27 cellular contexts compared by ENCODE assay signal in the genomic region with DNA sequence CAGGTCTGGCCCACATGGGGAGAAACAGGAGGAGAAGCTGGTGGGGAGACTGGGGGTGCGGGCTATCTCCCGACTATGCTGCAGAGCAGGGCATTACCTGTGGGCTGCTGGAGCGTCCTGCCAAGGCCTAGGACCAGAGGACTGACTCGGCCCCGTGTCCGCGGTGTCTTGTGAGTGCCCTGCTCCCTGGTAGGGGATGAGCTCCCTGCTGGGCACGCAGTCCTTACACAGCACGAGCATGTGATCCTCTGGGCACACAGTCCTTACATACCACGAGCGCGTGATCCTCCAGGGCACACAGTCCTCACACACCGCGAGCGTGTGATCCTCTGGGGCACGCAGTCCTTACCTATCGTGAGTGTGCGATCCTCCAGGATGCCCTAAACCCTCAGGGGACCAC. TPM values are rescaled to one million over a fixed set of nuclear protein-coding genes. Genes with fewer than 3 reads are reported as not detected.
DNase-seq lines count a peak whose midpoint lies in the region; ATAC-seq and TF ChIP-seq lines count a peak whose summit lies in the region.
"Had no signal": no experiment of that assay in that cellular context is flagged by ENCODE, and none has a peak within 500 bp of the region (broad histone marks: within the 10 kb centered on the region; RNA-seq: fewer than 3 reads in every experiment).

No MANE protein-coding gene starts in this region.

- H3K4me1 ChIP-seq in breast epithelium (no peaks in the 10 kb centered on the region), neuronal stem cell (ENCODE audit: control insufficient read depth in 2 of 2, insufficient read depth in 1 of 2, low read depth in 1 of 2, low read length in 2 of 2) (peaks cover 2 to 4% of the 10 kb centered on the region in 2 donors), suprapubic skin (no peaks in the 10 kb centered on the region)
- H3K4me1 ChIP-seq: HAP-1, SJCRH30 had no signal

- peak overlapping the region; percentile 34 for H3K23ac ChIP-seq in neuronal stem cell (ENCODE audit: low read depth, low read length, poor library complexity)

- H3K9me3 ChIP-seq in breast epithelium: no peaks in the 10 kb centered on the region
- no peaks in the 10 kb centered on the region for H3K9me3 ChIP-seq in neuronal stem cell (replicated peaks in 1 of 2; ENCODE audit: control insufficient read depth in 2 of 2, insufficient read depth in 1 of 2, low read depth in 1 of 2, low read length in 2 of 2)
- H3K9me3 ChIP-seq in suprapubic skin: no peaks in the 10 kb centered on the region
- H3K9me3 ChIP-seq: HAP-1, SJCRH30 had no signal

- H3K36me3 Mint-ChIP-seq in MCF 10A (ENCODE audit: insufficient read depth, unreplicated experiment): no peaks in the 10 kb centered on the region
- H3K36me3 Mint-ChIP-seq in dendritic cell treated with granulocyte-macrophage colony-stimulating factor and Interleukin-4, amounts not matched to agents 40 ng/mL and 50 ng/mL, for 4 days (ENCODE audit: low read depth): no peaks in the 10 kb centered on the region
- no peaks in the 10 kb centered on the region for H3K36me3 Mint-ChIP-seq in stimulated activated memory B cell treated with anti-CD40 and anti-IgM and Interleukin-4, amounts not matched to agents 10 μg/mL and 1 μg/mL and 100 μg/mL, for 72 hours
- no peaks in the 10 kb centered on the region for H3K36me3 Mint-ChIP-seq in activated naive CD4-positive, alpha-beta T cell treated with anti-CD3 and anti-CD28 coated beads, Interleukin-2, amount 50 U/mL, for 72 hours
- H3K36me3 Mint-ChIP-seq: CD4-positive, CD25-positive, alpha-beta regulatory T cell had no signal

- no peaks in the 10 kb centered on the region for H3K9me3 Mint-ChIP-seq in MCF 10A (ENCODE audit: unreplicated experiment)
- H3K9me3 Mint-ChIP-seq in dendritic cell treated with granulocyte-macrophage colony-stimulating factor and Interleukin-4, amounts not matched to agents 40 ng/mL and 50 ng/mL, for 4 days: no peaks in the 10 kb centered on the region
- no peaks in the 10 kb centered on the region for H3K9me3 Mint-ChIP-seq in stimulated activated memory B cell treated with anti-CD40 and anti-IgM and Interleukin-4, amounts not matched to agents 10 μg/mL and 1 μg/mL and 100 μg/mL, for 72 hours
- no peaks in the 10 kb centered on the region for H3K9me3 Mint-ChIP-seq in activated naive CD4-positive, alpha-beta T cell treated with anti-CD3 and anti-CD28 coated beads, Interleukin-2, amount 50 U/mL, for 72 hours

- H3K4me1 Mint-ChIP-seq in MCF 10A (ENCODE audit: insufficient read depth, unreplicated experiment): peaks cover 7% of the 10 kb centered on the region
- peaks cover 49% of the 10 kb centered on the region for H3K4me1 Mint-ChIP-seq in dendritic cell treated with granulocyte-macrophage colony-stimulating factor and Interleukin-4, amounts not matched to agents 40 ng/mL and 50 ng/mL, for 4 days (ENCODE audit: low read depth)
- no peaks in the 10 kb centered on the region for H3K4me1 Mint-ChIP-seq in stimulated activated memory B cell treated with anti-CD40 and anti-IgM and Interleukin-4, amounts not matched to agents 10 μg/mL and 1 μg/mL and 100 μg/mL, for 72 hours
- H3K4me1 Mint-ChIP-seq: CD4-positive, CD25-positive, alpha-beta regulatory T cell had no signal

- H3K14ac ChIP-seq in neuronal stem cell (ENCODE audit: low read length): no peak overlapping the region

- H3K27me3 ChIP-seq in breast epithelium: no peaks in the 10 kb centered on the region
- H3K27me3 ChIP-seq in neuronal stem cell (ENCODE audit: control insufficient read depth in 3 of 3, insufficient read depth in 3 of 3, low read depth in 1 of 3, low read length in 3 of 3): peaks cover 0 to 37% (median 0%) of the 10 kb centered on the region in 3 experiments
- H3K27me3 ChIP-seq in suprapubic skin: peaks cover 14% of the 10 kb centered on the region

- no peak overlapping the region for H3K27ac ChIP-seq in breast epithelium
- no peak overlapping the region for H3K27ac ChIP-seq in neuronal stem cell (replicated peaks; ENCODE audit: low read length)
- H3K27ac ChIP-seq in suprapubic skin: no peak overlapping the region
- H3K27ac ChIP-seq: GM23248, PC-9, SJCRH30 had no signal

- H3K79me1 ChIP-seq in neuronal stem cell (ENCODE audit: low read depth, low read length): no peaks in the 10 kb centered on the region

- CTCF ChIA-PET in MCF 10A (lab: Yijun Ruan, JAX): interaction anchor here (0.7 to 5.6 kb wide), 7 partner anchors 8 to 922 kb away, joined by 3 to 46 read pairs (median 13); no protein-coding TSS in a partner anchor

- peak overlapping the region; percentile 9 for H2BK120ac ChIP-seq in neuronal stem cell (ENCODE audit: low read depth, low read length)

- peak overlapping the region; percentile 20 for H3K18ac ChIP-seq in neuronal stem cell (ENCODE audit: low read length)

- no peak overlapping the region for H4K8ac ChIP-seq in neuronal stem cell (ENCODE audit: low read depth, low read length)

- peak overlapping the region; percentile 77 for H2BK12ac ChIP-seq in neuronal stem cell (ENCODE audit: low read length)

- BruUV-seq in MCF 10A (replicated peaks; lab: Mats Ljungman, UMichigan): no TSS peak

- WGBS in neuronal stem cell (ENCODE audit: extremely low coverage in 2 of 2, insufficient read length in 2 of 2, insufficient replicate concordance in 1 of 2), 2 donors: no CpG with 5 or more reads among the region's 18 CpGs
- 91% methylated on average over 17 of the region's 18 CpGs for WGBS in suprapubic skin

- POLR2A ChIA-PET in MCF 10A (lab: Yijun Ruan, JAX): no interaction called here

- H2AK5ac ChIP-seq in neuronal stem cell (ENCODE audit: low read depth, low read length): peak overlapping the region; percentile 82

- TF ChIP-seq EP300 in suprapubic skin (IDR thresholded peaks at IDR 0.05): no peak

- ATAC-seq in stimulated activated memory B cell treated with anti-CD40 and anti-IgM and Interleukin-4, amounts not matched to agents 10 μg/mL and 1 μg/mL and 100 μg/mL, for 72 hours: no peak
- ATAC-seq in HG03095 (IDR thresholded peaks at IDR 0.05; ENCODE audit: unreplicated experiment): no peak
- no peak for ATAC-seq in activated naive CD4-positive, alpha-beta T cell treated with anti-CD3 and anti-CD28 coated beads, Interleukin-2, amount 50 U/mL, for 72 hours
- ATAC-seq: Right ventricle myocardium inferior, SK-N-SH treated with all-trans-retinoic acid at 6 μM for 48 hours had no signal

- H3K27ac Mint-ChIP-seq in MCF 10A (ENCODE audit: low read depth, unreplicated experiment): peak overlapping the region; percentile 67
- H3K27ac Mint-ChIP-seq in dendritic cell treated with granulocyte-macrophage colony-stimulating factor and Interleukin-4, amounts not matched to agents 40 ng/mL and 50 ng/mL, for 4 days: peak overlapping the region; percentile 61
- H3K27ac Mint-ChIP-seq in stimulated activated memory B cell treated with anti-CD40 and anti-IgM and Interleukin-4, amounts not matched to agents 10 μg/mL and 1 μg/mL and 100 μg/mL, for 72 hours: peak overlapping the region; percentile 36
- H3K27ac Mint-ChIP-seq in activated naive CD4-positive, alpha-beta T cell treated with anti-CD3 and anti-CD28 coated beads, Interleukin-2, amount 50 U/mL, for 72 hours: peak overlapping the region in 1 of 2 donors; percentile 20
- H3K27ac Mint-ChIP-seq: CD4-positive, CD25-positive, alpha-beta regulatory T cell had no signal

- no peak for TF ChIP-seq POLR2A in breast epithelium (IDR thresholded peaks at IDR 0.05)
- no peak for TF ChIP-seq POLR2A in suprapubic skin (IDR thresholded peaks at IDR 0.05)

- H3K4ac ChIP-seq in neuronal stem cell (ENCODE audit: low read length): no peak overlapping the region

- H3K4me2 ChIP-seq in neuronal stem cell (ENCODE audit: insufficient read depth, low read length, poor library complexity, severe bottlenecking): no peak overlapping the region
- H3K4me2 ChIP-seq: PC-9 had no signal

- TF ChIP-seq CTCF in MCF 10A (IDR thresholded peaks at IDR 0.05; ENCODE audit: unreplicated experiment): no peak
- no peak for TF ChIP-seq CTCF in breast epithelium (IDR thresholded peaks at IDR 0.05)
- TF ChIP-seq CTCF in suprapubic skin (IDR thresholded peaks at IDR 0.05): no peak

- H3K4me3 ChIP-seq in breast epithelium: no peak overlapping the region
- no peak overlapping the region for H3K4me3 ChIP-seq in neuronal stem cell (ENCODE audit: low read length in 2 of 2)
- no peak overlapping the region for H3K4me3 ChIP-seq in suprapubic skin
- H3K4me3 ChIP-seq: GM23248, HAP-1, PC-9 had no signal

- intact Hi-C loops in MCF 10A (cut with micrococcal nuclease): no loop called here
- intact Hi-C loops in breast epithelium (cut with DNase I; ENCODE audit: low total_unique reads): no loop called here
- intact Hi-C loops in dendritic cell treated with granulocyte-macrophage colony-stimulating factor and Interleukin-4, amounts not matched to agents 40 ng/mL and 50 ng/mL, for 4 days (cut with micrococcal nuclease): no loop called here

- peak overlapping the region; percentile 82 for H2AFZ ChIP-seq in neuronal stem cell (ENCODE audit: low read length)
- H2AFZ ChIP-seq: GM23248, PC-9 had no signal

- H2BK5ac ChIP-seq in neuronal stem cell (ENCODE audit: low read length): peak overlapping the region; percentile 39

- DNase-seq in MCF 10A (ENCODE audit: unreplicated experiment) (no peak), breast epithelium (ENCODE audit: low spot score in 2 of 2) (no peak), neuronal stem cell (ENCODE audit: low spot score) (no peak), suprapubic skin (ENCODE audit: low spot score in 2 of 2) (no peak)
- no peak for DNase-seq in activated naive CD4-positive, alpha-beta T cell treated with anti-CD3 and anti-CD28 coated beads, Interleukin-2, amount 50 U/mL, for 72 hours (ENCODE audit: low spot score in 2 of 2)
- DNase-seq: DMS153, GM23248, Kasumi-1, NCI-H1105 treated with DMSO at 0.1 percent for 48 hours, NCI-H146, NCI-H1930, NCI-H2107, NCI-H524, NCI-H748 treated with DMSO at 0.1 percent for 48 hours, PC-9 had no signal

- peak overlapping the region; percentile 91 for H2BK15ac ChIP-seq in neuronal stem cell (ENCODE audit: low read length)

- no peaks in the 10 kb centered on the region for H3K27me3 Mint-ChIP-seq in MCF 10A (ENCODE audit: insufficient read depth, unreplicated experiment)
- no peaks in the 10 kb centered on the region for H3K27me3 Mint-ChIP-seq in dendritic cell treated with granulocyte-macrophage colony-stimulating factor and Interleukin-4, amounts not matched to agents 40 ng/mL and 50 ng/mL, for 4 days
- peaks cover 21% of the 10 kb centered on the region for H3K27me3 Mint-ChIP-seq in stimulated activated memory B cell treated with anti-CD40 and anti-IgM and Interleukin-4, amounts not matched to agents 10 μg/mL and 1 μg/mL and 100 μg/mL, for 72 hours
- H3K27me3 Mint-ChIP-seq: CD4-positive, CD25-positive, alpha-beta regulatory T cell had no signal

- no peak overlapping the region for H3K4me3 Mint-ChIP-seq in MCF 10A (ENCODE audit: unreplicated experiment)
- H3K4me3 Mint-ChIP-seq in dendritic cell treated with granulocyte-macrophage colony-stimulating factor and Interleukin-4, amounts not matched to agents 40 ng/mL and 50 ng/mL, for 4 days: no peak overlapping the region
- H3K4me3 Mint-ChIP-seq in stimulated activated memory B cell treated with anti-CD40 and anti-IgM and Interleukin-4, amounts not matched to agents 10 μg/mL and 1 μg/mL and 100 μg/mL, for 72 hours: no peak overlapping the region
- H3K4me3 Mint-ChIP-seq: CD4-positive, CD25-positive, alpha-beta regulatory T cell had no signal

- peak overlapping the region; percentile 9 for H3K9ac ChIP-seq in neuronal stem cell (ENCODE audit: low read depth, low read length, poor library complexity)
- H3K9ac ChIP-seq: GM23248 had no signal

- H3K36me3 ChIP-seq in breast epithelium (no peaks in the 10 kb centered on the region), neuronal stem cell (replicated peaks in 1 of 2; ENCODE audit: control insufficient read depth in 2 of 2, insufficient read depth in 2 of 2, low read length in 2 of 2) (no peaks in the 10 kb centered on the region), suprapubic skin (no peaks in the 10 kb centered on the region)
- H3K36me3 ChIP-seq: HAP-1, SJCRH30 had no signal

- H4K91ac ChIP-seq in neuronal stem cell (ENCODE audit: low read depth, low read length, poor library complexity): peak overlapping the region; percentile 80

RNA-seq across cellular contexts. Expression of a gene that starts 31.8 kb away (rescaled TPM):
- not detected in 2 replicates for total RNA-seq in MCF 10A (2022)
- 10 to 100 TPM; 17.3 to 54.2 (median 28.8) TPM for total RNA-seq in breast epithelium
- 0.20 TPM for polyA plus RNA-seq in neuronal stem cell (2013, experiment 1 of 2)
- 0.11 TPM for polyA plus RNA-seq in neuronal stem cell (2013, experiment 2 of 2)
- total RNA-seq in activated naive CD4-positive, alpha-beta T cell treated with anti-CD3 and anti-CD28 coated beads, Interleukin-2, amount 50 U/mL, for 72 hours: 1 to 10 TPM in 1 of 2 donors, under 1 TPM in 1; 0.61 to 1.5 TPM
- 1 to 10 TPM in 3 of 4 donors, under 1 TPM in 1; 0.60 to 2.7 (median 2.1) TPM for total RNA-seq in suprapubic skin
- total RNA-seq: A172, GM23248, M059J, PC-9, RPMI7951, SJCRH30 had no signal
- polyA plus RNA-seq: BJ, GM23248 had no signal

RNA-seq across cellular contexts. Expression of a gene that starts 50.3 kb away (rescaled TPM):
- total RNA-seq in MCF 10A (2022) (95.6 and 101 TPM in 2 replicates), breast epithelium (10 to 100 TPM; 72.9 to 99.1 (median 79.3) TPM), suprapubic skin (10 to 100 TPM; 47.7 to 91.3 (median 73.6) TPM)
- 128 TPM for polyA plus RNA-seq in neuronal stem cell (2013, experiment 1 of 2)
- 126 TPM for polyA plus RNA-seq in neuronal stem cell (2013, experiment 2 of 2)
- 100 to 1,000 TPM; 113 to 117 TPM for total RNA-seq in activated naive CD4-positive, alpha-beta T cell treated with anti-CD3 and anti-CD28 coated beads, Interleukin-2, amount 50 U/mL, for 72 hours

Comparison
In these comparisons a context has a peak if more than half of its experiments do, and no peak if none do; other contexts are left out.
1. RNA of a gene that starts 31.8 kb away (total RNA-seq): 17.3 to 54.2 TPM in breast epithelium; 0.60 to 2.7 TPM in suprapubic skin, 0.61 to 1.5 TPM in activated naive CD4-positive, alpha-beta T cell treated with anti-CD3 and anti-CD28 coated beads, Interleukin-2, amount 50 U/mL, for 72 hours and not detected in MCF 10A; every median in the first group is over 4 times any median in the second.